ENCODE assay signal across 25 cellular contexts in genomic region chr13:43728411-43728810, GRCh38. TPM values are rescaled to one million over a fixed set of nuclear protein-coding genes. Genes with fewer than 3 reads are reported as not detected.
DNase-seq lines count a peak whose midpoint lies in the region; ATAC-seq and TF ChIP-seq lines count a peak whose summit lies in the region.
"Had no signal": no experiment of that assay in that cellular context is flagged by ENCODE, and none has a peak within 500 bp of the region (broad histone marks: within the 10 kb centered on the region; RNA-seq: fewer than 3 reads in every experiment).

No MANE protein-coding gene starts in this region.

- H3K27me3 ChIP-seq in adipocyte (replicated peaks; ENCODE audit: control insufficient read depth, insufficient read depth, low read length) (no peaks in the 10 kb centered on the region), transverse colon (no peaks in the 10 kb centered on the region)
- H3K27me3 ChIP-seq: BE2C had no signal

- TF ChIP-seq EP300 in transverse colon (IDR thresholded peaks at IDR 0.05; ENCODE audit: low read depth) = no peak

- in situ Hi-C loops in transverse colon (cut with MboI; ENCODE audit: low pct_ligation_motif_present in 1 of 4, low pct_unique_long_range_greater_than_20kb in 1 of 4, low sequenced_read_pairs in 3 of 4) = no loop called here

- TF ChIP-seq CTCF in transverse colon (IDR thresholded peaks at IDR 0.05) = no peak

- ATAC-seq in Right ventricle myocardium superior (ENCODE audit: poor library complexity) (peak; percentile 49), left cardiac atrium (no peak)
- ATAC-seq: Panc1 had no signal

- H3K9me3 ChIP-seq in adipocyte (ENCODE audit: control insufficient read depth, low read length) (no peaks in the 10 kb centered on the region), transverse colon (no peaks in the 10 kb centered on the region)
- H3K9me3 ChIP-seq: BE2C, SK-N-SH had no signal

- H3K4me3 ChIP-seq in adipocyte (ENCODE audit: low read length) (no peak overlapping the region), skeletal muscle cell (ENCODE audit: low read depth, low read length) (no peak overlapping the region), transverse colon (no peak overlapping the region)
- H3K4me3 ChIP-seq: GM23248 had no signal

- H3K4me1 ChIP-seq in adipocyte (ENCODE audit: control insufficient read depth, insufficient read depth, low read length) (peaks cover 13% of the 10 kb centered on the region), transverse colon (peaks cover 0 to 11% (median 0%) of the 10 kb centered on the region in 4 donors)

- intact Hi-C loops in Right ventricle myocardium superior (cut with DNase I) (no loop called here), left cardiac atrium (cut with DNase I) (no loop called here), transverse colon (cut with DNase I; ENCODE audit: low total_unique reads) (no loop called here)

- 40 to 80% methylated on average over 1 of the region's 1 CpG for WGBS in transverse colon (ENCODE audit: low coverage in 1 of 2), 2 donors

- no peaks in the 10 kb centered on the region for H3K36me3 ChIP-seq in adipocyte (ENCODE audit: control insufficient read depth, insufficient read depth, low read length, severe bottlenecking)
- H3K36me3 ChIP-seq in transverse colon = no peaks in the 10 kb centered on the region
- H3K36me3 ChIP-seq: BE2C had no signal

- DNase-seq in Right ventricle myocardium superior (no peak), left cardiac atrium (no peak), adipocyte (ENCODE audit: low read depth) (no peak), fibroblast of peridontal ligament (ENCODE audit: extremely low read depth) (peak; percentile 45), skeletal muscle cell (ENCODE audit: low read depth) (peak; percentile 25), NCI-H69 (lab: John Stamatoyannopoulos, UW) (no peak), NCI-H524 (lab: John Stamatoyannopoulos, UW) (no peak), transverse colon (no peak)
- DNase-seq: BE2C; Calu3; CD8-positive, alpha-beta memory T cell; DMS79 treated with DMSO at 0.1 percent for 48 hours; GM23248; H7; IMR-90; KG1; MM.1S; NCI-H1417; NCI-H1694; NCI-H2029 treated with DMSO at 0.1 percent for 48 hours; NCI-H446 treated with DMSO at 0.1 percent for 48 hours; NCI-H526 treated with DMSO at 0.1 percent for 48 hours; SK-N-SH had no signal

- TF ChIP-seq POLR2A in transverse colon (IDR thresholded peaks at IDR 0.05) = no peak

- no peak overlapping the region for H3K27ac ChIP-seq in transverse colon
- H3K27ac ChIP-seq: 22Rv1, GM23248 had no signal

- peak overlapping the region; percentile 5 for H3K9ac ChIP-seq in adipocyte (ENCODE audit: low read length)
- H3K9ac ChIP-seq: GM23248, SK-N-SH had no signal

RNA-seq across cellular contexts. Expression of gene ENOX1, which starts 58.4 kb away (rescaled TPM):
- 7.5 TPM for total RNA-seq in Right ventricle myocardium superior
- 1 to 10 TPM; 1.7 to 2.0 TPM for total RNA-seq in left cardiac atrium
- 1 to 10 TPM; 1.5 to 6.4 (median 2.2) TPM for total RNA-seq in transverse colon

Comparison
In these comparisons a context has a peak if more than half of its experiments do, and no peak if none do; other contexts are left out.
1. DNase-seq: peak in fibroblast of peridontal ligament (single experiment) and skeletal muscle cell (single experiment); none in Right ventricle myocardium superior (single experiment), left cardiac atrium (single experiment), adipocyte (single experiment), NCI-H69 (single experiment), NCI-H524 (0 of 2) and transverse colon (single experiment).